ENCODE assay signal across 20 cellular contexts in genomic region chr3:15757824-15758223, GRCh38. TPM values are rescaled to one million over a fixed set of nuclear protein-coding genes. Genes with fewer than 3 reads are reported as not detected.
DNase-seq lines count a peak whose midpoint lies in the region; ATAC-seq, FAIRE-seq and TF ChIP-seq lines count a peak whose summit lies in the region.
"Had no signal": no experiment of that assay in that cellular context is flagged by ENCODE, and none has a peak within 500 bp of the region (broad histone marks: within the 10 kb centered on the region; RNA-seq: fewer than 3 reads in every experiment).

No MANE protein-coding gene starts in this region.

- in situ Hi-C loops in Panc1 (cut with HindIII; ENCODE audit: low pct_unique_long_range_greater_than_20kb, low sequenced_read_pairs) (no loop called here), gastrocnemius medialis (cut with MboI; ENCODE audit: low sequenced_read_pairs in 4 of 4) (no loop called here)

- H3K27me3 ChIP-seq in Panc1 (ENCODE audit: control insufficient read depth, insufficient read depth, low read length): no peaks in the 10 kb centered on the region
- H3K27me3 ChIP-seq in osteoblast (ENCODE audit: insufficient read depth, low read length): no peaks in the 10 kb centered on the region
- H3K27me3 ChIP-seq in gastrocnemius medialis: no peaks in the 10 kb centered on the region
- H3K27me3 ChIP-seq: BE2C had no signal

- intact Hi-C loops in Panc1 (cut with micrococcal nuclease; ENCODE audit: unreplicated experiment): no loop called here
- intact Hi-C loops in gastrocnemius medialis (cut with DNase I; ENCODE audit: low total_unique reads): no loop called here

- no peak for TF ChIP-seq CTCF in Panc1 (IDR thresholded peaks at IDR 0.05)
- TF ChIP-seq CTCF in osteoblast (IDR thresholded peaks at IDR 0.05; ENCODE audit: extremely low read depth, low read depth, low read length): no peak
- TF ChIP-seq CTCF in gastrocnemius medialis (IDR thresholded peaks at IDR 0.05 in 4 of 5, conservative IDR thresholded peaks at IDR 0.05 in 1 of 5): no peak

- no peak overlapping the region for H3K4me2 ChIP-seq in osteoblast (ENCODE audit: insufficient read depth, low read length)
- H3K4me2 ChIP-seq: A549 had no signal

- BruUV-seq in Panc1 (replicated peaks; lab: Mats Ljungman, UMichigan): no TSS peak

- H3K4me3 ChIP-seq in Panc1 (ENCODE audit: low read depth in 2 of 2, low read length in 2 of 2) (no peak overlapping the region), osteoblast (ENCODE audit: insufficient read depth, low read length) (no peak overlapping the region), gastrocnemius medialis (no peak overlapping the region)
- H3K4me3 ChIP-seq: A549 had no signal

- POLR2A ChIA-PET in Panc1 (lab: Charles Lee): no interaction called here

- H3K79me2 ChIP-seq in osteoblast (ENCODE audit: insufficient read depth, low read length): peaks cover 87% of the 10 kb centered on the region

- peaks cover 36% of the 10 kb centered on the region for H3K4me1 ChIP-seq in Panc1 (ENCODE audit: control insufficient read depth, insufficient read depth, low read length)
- H3K4me1 ChIP-seq in osteoblast (ENCODE audit: insufficient read depth, low read length): peaks cover 19% of the 10 kb centered on the region
- H3K4me1 ChIP-seq in gastrocnemius medialis: peaks cover 18 to 34% of the 10 kb centered on the region in 2 donors
- H3K4me1 ChIP-seq: BE2C had no signal

- DNase-seq in Panc1 (ENCODE audit: low read depth, low spot score): no peak
- DNase-seq in osteoblast (ENCODE audit: insufficient read length, low spot score, missing footprints): no peak
- DNase-seq in gastrocnemius medialis: no peak
- no peak for DNase-seq in anterior cingulate cortex (lab: John Stamatoyannopoulos, UW)
- DNase-seq in GM19239 (ENCODE audit: insufficient read length, low spot score): no peak
- DNase-seq: BE2C; CD8-positive, alpha-beta T cell; COR-L47; DMS153; DMS79 treated with DMSO at 0.1 percent for 48 hours; EL had no signal

- peak overlapping the region; percentile 54 for H3K27ac ChIP-seq in Panc1 (ENCODE audit: low read length)
- H3K27ac ChIP-seq in osteoblast (ENCODE audit: low read depth, low read length): peak overlapping the region; percentile 45
- peak overlapping the region; percentile 11 to 71 (median 32) for H3K27ac ChIP-seq in gastrocnemius medialis
- H3K27ac ChIP-seq: C4-2B had no signal

- ATAC-seq in Panc1: no peak
- ATAC-seq in gastrocnemius medialis: no peak
- no peak for ATAC-seq in HG03457 (IDR thresholded peaks at IDR 0.05; ENCODE audit: unreplicated experiment)
- ATAC-seq in GM18867 (IDR thresholded peaks at IDR 0.05; ENCODE audit: unreplicated experiment): no peak
- ATAC-seq: A549; CD8-positive, alpha-beta T cell; HCT116 had no signal

- CTCF ChIA-PET in Panc1 (lab: Charles Lee): no interaction called here

- TF ChIP-seq POLR2A in gastrocnemius medialis (IDR thresholded peaks at IDR 0.05): no peak

- no peaks in the 10 kb centered on the region for H4K20me1 ChIP-seq in osteoblast (ENCODE audit: insufficient read depth, low read length)

- H3K9me3 ChIP-seq in Panc1 (ENCODE audit: control insufficient read depth, insufficient read depth, low read depth, low read length): no peaks in the 10 kb centered on the region
- no peaks in the 10 kb centered on the region for H3K9me3 ChIP-seq in osteoblast (ENCODE audit: low read depth, low read length)
- no peaks in the 10 kb centered on the region for H3K9me3 ChIP-seq in gastrocnemius medialis
- H3K9me3 ChIP-seq: A549, BE2C had no signal

- H3K36me3 ChIP-seq in Panc1 (ENCODE audit: control insufficient read depth, insufficient read depth, low read length) (peaks cover 6% of the 10 kb centered on the region), osteoblast (ENCODE audit: insufficient read depth, low read length) (peaks cover 10% of the 10 kb centered on the region), gastrocnemius medialis (peaks cover 0 to 6% of the 10 kb centered on the region in 2 donors)
- H3K36me3 ChIP-seq: BE2C had no signal

- no peak for FAIRE-seq in GM19239 (lab: Jason Lieb, UNC)
- FAIRE-seq: A549, D721Med, G401.6, GM12891, H54 had no signal

- no peak overlapping the region for H2AFZ ChIP-seq in osteoblast (ENCODE audit: low read length)

RNA-seq across cellular contexts. Expression of gene ANKRD28, which starts 40.0 kb away (rescaled TPM):
- 89.3 TPM for total RNA-seq in Panc1 (2021; ENCODE audit: unreplicated experiment)
- polyA plus RNA-seq in Panc1 (2012; ENCODE audit: insufficient read length): 35.0 TPM
- total RNA-seq in osteoblast: 215 and 223 TPM in 2 replicates
- total RNA-seq in gastrocnemius medialis: 100 to 1,000 TPM in 2 of 4 donors, 10 to 100 TPM in 2; 97.1 to 121 (median 105) TPM
